Comparison of ENCODE assay signal across 1 cellular context in the genomic region with DNA sequence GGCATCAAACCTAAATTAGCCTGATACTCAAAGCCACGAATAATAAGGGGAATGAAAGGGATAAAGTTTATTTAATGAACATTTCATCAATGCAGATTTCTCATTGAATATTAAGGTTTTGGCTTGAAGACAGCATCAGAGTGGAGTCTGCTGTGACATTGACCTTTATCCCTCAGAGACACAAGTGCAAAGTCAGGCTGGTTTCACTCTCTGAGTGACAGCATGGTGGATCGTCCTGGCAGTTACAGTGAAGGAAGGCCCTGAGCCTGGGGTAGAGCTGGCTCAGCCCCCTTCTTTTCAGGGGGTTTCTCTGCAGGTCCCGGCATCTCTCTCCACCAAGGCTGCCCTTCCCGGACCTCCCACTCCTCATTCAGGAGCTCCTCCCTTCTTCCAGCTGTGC.
TF ChIP-seq lines count a peak whose summit lies in the region.

No MANE protein-coding gene starts in this region.

TF ChIP-seq in K562, 482 proteins besides CTCF, POLR2A, EP300 and RAD21 (continued from another document):
- TF ChIP-seq, protein P1, sequence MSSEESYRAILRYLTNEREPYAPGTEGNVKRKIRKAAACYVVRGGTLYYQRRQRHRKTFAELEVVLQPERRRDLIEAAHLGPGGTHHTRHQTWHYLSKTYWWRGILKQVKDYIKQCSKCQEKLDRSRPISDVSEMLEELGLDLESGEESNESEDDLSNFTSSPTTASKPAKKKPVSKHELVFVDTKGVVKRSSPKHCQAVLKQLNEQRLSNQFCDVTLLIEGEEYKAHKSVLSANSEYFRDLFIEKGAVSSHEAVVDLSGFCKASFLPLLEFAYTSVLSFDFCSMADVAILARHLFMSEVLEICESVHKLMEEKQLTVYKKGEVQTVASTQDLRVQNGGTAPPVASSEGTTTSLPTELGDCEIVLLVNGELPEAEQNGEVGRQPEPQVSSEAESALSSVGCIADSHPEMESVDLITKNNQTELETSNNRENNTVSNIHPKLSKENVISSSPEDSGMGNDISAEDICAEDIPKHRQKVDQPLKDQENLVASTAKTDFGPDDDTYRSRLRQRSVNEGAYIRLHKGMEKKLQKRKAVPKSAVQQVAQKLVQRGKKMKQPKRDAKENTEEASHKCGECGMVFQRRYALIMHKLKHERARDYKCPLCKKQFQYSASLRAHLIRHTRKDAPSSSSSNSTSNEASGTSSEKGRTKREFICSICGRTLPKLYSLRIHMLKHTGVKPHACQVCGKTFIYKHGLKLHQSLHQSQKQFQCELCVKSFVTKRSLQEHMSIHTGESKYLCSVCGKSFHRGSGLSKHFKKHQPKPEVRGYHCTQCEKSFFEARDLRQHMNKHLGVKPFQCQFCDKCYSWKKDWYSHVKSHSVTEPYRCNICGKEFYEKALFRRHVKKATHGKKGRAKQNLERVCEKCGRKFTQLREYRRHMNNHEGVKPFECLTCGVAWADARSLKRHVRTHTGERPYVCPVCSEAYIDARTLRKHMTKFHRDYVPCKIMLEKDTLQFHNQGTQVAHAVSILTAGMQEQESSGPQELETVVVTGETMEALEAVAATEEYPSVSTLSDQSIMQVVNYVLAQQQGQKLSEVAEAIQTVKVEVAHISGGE (CRISPR knock-in tag; IDR thresholded peaks at IDR 0.05), result no peak
